21 cellular contexts compared by ENCODE assay signal in genomic region chr22:31048570-31048969, GRCh38. TPM values are rescaled to one million over a fixed set of nuclear protein-coding genes. Genes with fewer than 3 reads are reported as not detected.
DNase-seq lines count a peak whose midpoint lies in the region; ATAC-seq, FAIRE-seq and TF ChIP-seq lines count a peak whose summit lies in the region.
"Had no signal": no experiment of that assay in that cellular context is flagged by ENCODE, and none has a peak within 500 bp of the region (broad histone marks: within the 10 kb centered on the region; RNA-seq: fewer than 3 reads in every experiment).

No MANE protein-coding gene starts in this region.

- no peak overlapping the region for H3K27ac Mint-ChIP-seq in chondrocyte (ENCODE audit: unreplicated experiment)
- H3K27ac Mint-ChIP-seq: B cell, H9 had no signal

- H2BK120ac ChIP-seq in H1 (replicated peaks; ENCODE audit: low read depth, low read length) = no peak overlapping the region

- H3K9me3 Mint-ChIP-seq in chondrocyte (ENCODE audit: low read depth) = no peaks in the 10 kb centered on the region

- no peaks in the 10 kb centered on the region for H3K27me3 Mint-ChIP-seq in chondrocyte (ENCODE audit: low read depth)

- peaks cover 6% of the 10 kb centered on the region for H3F3A ChIP-seq in SK-N-SH (replicated peaks; ENCODE audit: insufficient read depth)

- H3K4me1 ChIP-seq in SK-N-SH (ENCODE audit: control insufficient read depth in 1 of 2, insufficient read depth in 2 of 2, low read depth in 1 of 2, low read length in 1 of 2) (no peaks in the 10 kb centered on the region; a peak in 1 of 4 replicates), H1 (replicated peaks in 1 of 4; ENCODE audit: control insufficient read depth in 3 of 4, insufficient read depth in 4 of 4, low read length in 3 of 4) (peaks cover 0 to 4% (median 0%) of the 10 kb centered on the region in 4 experiments; a peak in 1 of 7 replicates), spleen (peaks cover 9 to 71% (median 32%) of the 10 kb centered on the region in 6 donors), A673 (ENCODE audit: insufficient read depth, low read length, poor library complexity, severe bottlenecking) (no peaks in the 10 kb centered on the region)

- no peak overlapping the region for H2BK20ac ChIP-seq in H1 (ENCODE audit: low read length)

- TF ChIP-seq RAD21 in SK-N-SH (IDR thresholded peaks at IDR 0.05; ENCODE audit: low read length) = no peak
- no peak for TF ChIP-seq RAD21 in Ishikawa (IDR thresholded peaks at IDR 0.05; ENCODE audit: low read depth)
- TF ChIP-seq RAD21 in H1 (IDR thresholded peaks at IDR 0.05 in 1 of 2, conservative IDR thresholded peaks at IDR 0.05 in 1 of 2; ENCODE audit: low read depth in 2 of 2, low read length in 2 of 2) = no peak

- no peak overlapping the region for H3K56ac ChIP-seq in H1 (replicated peaks; ENCODE audit: insufficient read length, low read depth, low read length)

- TF ChIP-seq CTCF in SK-N-SH (IDR thresholded peaks at IDR 0.05) = no peak
- no peak for TF ChIP-seq CTCF in H1 (IDR thresholded peaks at IDR 0.05; ENCODE audit: control extremely low read depth in 1 of 3, insufficient read depth in 1 of 3, low read depth in 1 of 3, low read length in 3 of 3)
- no peak for TF ChIP-seq CTCF in spleen (IDR thresholded peaks at IDR 0.05 in 8 of 11, conservative IDR thresholded peaks at IDR 0.05 in 3 of 11)
- TF ChIP-seq CTCF in A673 (conservative IDR thresholded peaks at IDR 0.05; ENCODE audit: low read depth, low read length) = no peak
- TF ChIP-seq CTCF in chondrocyte (IDR thresholded peaks at IDR 0.05) = no peak

- CTCF ChIA-PET in SK-N-SH (lab: Yijun Ruan, JAX) = no interaction called here
- CTCF ChIA-PET in H1 (lab: Charles Lee; ENCODE audit: partially characterized antibody) = no interaction called here
- CTCF ChIA-PET in A673 (lab: Charles Lee) = no interaction called here

- POLR2A ChIA-PET in SK-N-SH (lab: Yijun Ruan, JAX) (no interaction called here), H1 (lab: Charles Lee; ENCODE audit: partially characterized antibody) (no interaction called here), A673 (lab: Charles Lee; ENCODE audit: low non-redundant PET) (no interaction called here)

- no peak overlapping the region for H2AK5ac ChIP-seq in H1 (ENCODE audit: low read depth, low read length)

- H3K4me2 ChIP-seq in SK-N-SH (no peak overlapping the region), H1 (ENCODE audit: insufficient read depth in 1 of 2, low read depth in 2 of 2, low read length in 2 of 2) (no peak overlapping the region)

- TF ChIP-seq POLR2A in H1 (IDR thresholded peaks at IDR 0.05; ENCODE audit: control extremely low read depth in 1 of 2, low read depth in 2 of 2, low read length in 2 of 2) = no peak
- TF ChIP-seq POLR2A in spleen (IDR thresholded peaks at IDR 0.05) = no peak

- no peak for ATAC-seq in SK-N-SH treated with all-trans-retinoic acid at 6 μM for 48 hours

- no peaks in the 10 kb centered on the region for H4K20me1 ChIP-seq in SK-N-SH (ENCODE audit: insufficient read depth)
- no peaks in the 10 kb centered on the region for H4K20me1 ChIP-seq in H1 (replicated peaks in 1 of 2; ENCODE audit: control insufficient read depth in 1 of 2, insufficient read depth in 2 of 2, low read length in 2 of 2)

- no peak overlapping the region for H2BK5ac ChIP-seq in H1 (ENCODE audit: low read depth, low read length)

- no peaks in the 10 kb centered on the region for H3K23me2 ChIP-seq in H1 (ENCODE audit: low read depth, low read length)

- no peaks in the 10 kb centered on the region for H3K27me3 ChIP-seq in SK-N-SH (ENCODE audit: insufficient read depth)
- peaks cover 0 to 2% (median 0%) of the 10 kb centered on the region in 4 experiments; a peak in 1 of 7 replicates for H3K27me3 ChIP-seq in H1 (replicated peaks in 1 of 4; ENCODE audit: control insufficient read depth in 3 of 4, extremely low read depth in 1 of 4, insufficient read depth in 3 of 4, low read length in 3 of 4)
- no peaks in the 10 kb centered on the region for H3K27me3 ChIP-seq in spleen (replicated peaks in 1 of 7)
- H3K27me3 ChIP-seq in A673 (replicated peaks; ENCODE audit: insufficient read depth, low read depth, low read length, poor library complexity) = no peaks in the 10 kb centered on the region
- H3K27me3 ChIP-seq: SJSA1 had no signal

- H4K91ac ChIP-seq in H1 (replicated peaks; ENCODE audit: insufficient read length, low read length) = no peak overlapping the region

- no peaks in the 10 kb centered on the region for H3K9me3 ChIP-seq in SK-N-SH
- no peaks in the 10 kb centered on the region; a peak in 1 of 4 replicates for H3K9me3 ChIP-seq in H1 (ENCODE audit: insufficient read depth in 2 of 2, low read depth in 1 of 2, low read length in 1 of 2)
- H3K9me3 ChIP-seq in spleen = no peaks in the 10 kb centered on the region
- H3K9me3 ChIP-seq in A673 (ENCODE audit: low read depth, low read length, poor library complexity, severe bottlenecking) = no peaks in the 10 kb centered on the region
- H3K9me3 ChIP-seq: SJSA1 had no signal

- no peak overlapping the region for H3K18ac ChIP-seq in H1 (ENCODE audit: extremely low read depth, low read length)

- intact Hi-C loops in spleen (cut with DNase I; ENCODE audit: low total_unique reads) = no loop called here
- intact Hi-C loops in A673 (cut with micrococcal nuclease; ENCODE audit: unreplicated experiment) = no loop called here

- no peak overlapping the region for H2BK15ac ChIP-seq in H1 (ENCODE audit: low read length)

- no peaks in the 10 kb centered on the region for H3K36me3 Mint-ChIP-seq in chondrocyte (ENCODE audit: low read depth)
- H3K36me3 Mint-ChIP-seq: CD4-positive, CD25-positive, alpha-beta regulatory T cell had no signal

- no peak overlapping the region for H3K4ac ChIP-seq in H1 (replicated peaks; ENCODE audit: insufficient read length, low read depth, low read length)

- H3K4me3 ChIP-seq in SK-N-SH (ENCODE audit: low read depth in 2 of 2, low read length in 1 of 2) (no peak overlapping the region), H1 (ENCODE audit: extremely low read depth in 1 of 4, insufficient read depth in 2 of 4, low read depth in 3 of 4, low read length in 4 of 4) (no peak overlapping the region), spleen (no peak overlapping the region), A673 (ENCODE audit: low read depth, low read length, poor library complexity, severe bottlenecking) (no peak overlapping the region)
- H3K4me3 ChIP-seq: SJSA1 had no signal

- no peaks in the 10 kb centered on the region for H3K79me1 ChIP-seq in H1 (ENCODE audit: low read depth, low read length)

- TF ChIP-seq EP300 in SK-N-SH (IDR thresholded peaks at IDR 0.05; ENCODE audit: borderline replicate concordance in 1 of 2, low read depth in 1 of 2, low read length in 1 of 2) (no peak), Ishikawa (IDR thresholded peaks at IDR 0.05; ENCODE audit: borderline replicate concordance) (no peak), H1 (IDR thresholded peaks at IDR 0.05; ENCODE audit: borderline replicate concordance in 1 of 2, low read depth in 2 of 2, low read length in 2 of 2) (no peak)

- no peak overlapping the region for H3K23ac ChIP-seq in H1 (ENCODE audit: insufficient read length)

- no peak overlapping the region for H2BK12ac ChIP-seq in H1 (ENCODE audit: low read depth, low read length)

- H3K9ac ChIP-seq in SK-N-SH = no peak overlapping the region
- no peak overlapping the region for H3K9ac ChIP-seq in H1 (replicated peaks in 1 of 4; ENCODE audit: extremely low read depth in 1 of 4, low read depth in 3 of 4, low read length in 3 of 4)

- BruUV-seq in A673 (replicated peaks; lab: Mats Ljungman, UMichigan) = no TSS peak

- no peak overlapping the region for H3K14ac ChIP-seq in H1 (ENCODE audit: insufficient read length)

- H3K36me3 ChIP-seq in SK-N-SH (replicated peaks in 1 of 2; ENCODE audit: control insufficient read depth in 1 of 2, insufficient read depth in 2 of 2, low read length in 1 of 2) = no peaks in the 10 kb centered on the region
- H3K36me3 ChIP-seq in H1 (ENCODE audit: control insufficient read depth in 2 of 4, insufficient read depth in 4 of 4, low read length in 3 of 4) = no peaks in the 10 kb centered on the region
- no peaks in the 10 kb centered on the region for H3K36me3 ChIP-seq in spleen
- no peaks in the 10 kb centered on the region for H3K36me3 ChIP-seq in A673 (ENCODE audit: insufficient read depth, low read length, poor library complexity, severe bottlenecking)
- H3K36me3 ChIP-seq: SJSA1 had no signal

- no peaks in the 10 kb centered on the region for H3K9me2 ChIP-seq in SK-N-SH

- H3K4me3 Mint-ChIP-seq in chondrocyte (ENCODE audit: unreplicated experiment) = no peak overlapping the region
- H3K4me3 Mint-ChIP-seq: B cell; CD4-positive, CD25-positive, alpha-beta regulatory T cell; H9 had no signal

- H3K79me2 ChIP-seq in SK-N-SH (ENCODE audit: insufficient read depth) = no peaks in the 10 kb centered on the region
- no peaks in the 10 kb centered on the region for H3K79me2 ChIP-seq in H1 (ENCODE audit: control insufficient read depth in 1 of 2, insufficient read depth in 2 of 2, low read length in 2 of 2)

- FAIRE-seq in H1 (lab: Jason Lieb, UNC) = no peak
- FAIRE-seq: G401.6 had no signal

- H2AFZ ChIP-seq in SK-N-SH (ENCODE audit: low read depth) = no peak overlapping the region
- no peak overlapping the region for H2AFZ ChIP-seq in H1 (ENCODE audit: low read length)

- no peak overlapping the region for H4K5ac ChIP-seq in H1 (ENCODE audit: insufficient read length, low read depth, low read length)

- DNase-seq in SK-N-SH (no peak), H1 (ENCODE audit: low read depth in 1 of 2, low spot score in 2 of 2) (no peak), spleen (no peak), A673 (ENCODE audit: low spot score) (no peak), NCI-H2196 treated with DMSO at 0.1 percent for 48 hours (lab: John Stamatoyannopoulos, UW; ENCODE audit: unreplicated experiment) (no peak), chondrocyte (ENCODE audit: low spot score) (no peak)
- DNase-seq: COR-L47, H9, MM.1S, NCI-H1092 treated with DMSO at 0.1 percent for 48 hours, NCI-H146, NCI-H2029 treated with DMSO at 0.1 percent for 48 hours, NCI-H510A, NCI-H774 had no signal

- 72% methylated on average over 4 of the region's 4 CpGs for WGBS in SK-N-SH (ENCODE audit: low lambda C conversion rate)
- WGBS in H1 (ENCODE audit: extremely low coverage in 1 of 2, insufficient coverage in 1 of 2, insufficient read length in 1 of 2, insufficient replicate concordance in 2 of 2, low coverage in 1 of 2, low lambda C conversion rate in 2 of 2, missing lambda C conversion rate in 1 of 2), 2 experiments = 82% methylated on average over 4 of the region's 4 CpGs; no CpG with 5 or more reads in 1 of the 2 experiments
- 81 to 100% (median 92%) methylated on average over 4 of the region's 4 CpGs for WGBS in spleen, 5 donors

- no peak overlapping the region for H3K27ac ChIP-seq in SK-N-SH (ENCODE audit: low read depth in 2 of 2, low read length in 1 of 2)
- H3K27ac ChIP-seq in H1 (ENCODE audit: low read depth, low read length) = no peak overlapping the region
- H3K27ac ChIP-seq in spleen = peak overlapping the region in 6 of 8 donors; percentile 16 to 77 (median 58)
- no peak overlapping the region for H3K27ac ChIP-seq in A673 (ENCODE audit: low read depth, low read length, poor library complexity, severe bottlenecking)
- H3K27ac ChIP-seq: 22Rv1, SJSA1 had no signal

- no peak overlapping the region for H4K8ac ChIP-seq in H1 (ENCODE audit: extremely low read depth, insufficient read depth, low read length)

- peaks cover 10% of the 10 kb centered on the region for H3K4me1 Mint-ChIP-seq in chondrocyte (ENCODE audit: low read depth)
- H3K4me1 Mint-ChIP-seq: B cell; CD4-positive, CD25-positive, alpha-beta regulatory T cell had no signal

RNA-seq across cellular contexts. Expression of gene SMTN, which starts 32.5 kb away (rescaled TPM):
- 12.5 and 30.4 TPM in 2 replicates for polyA plus RNA-seq in SK-N-SH (2012; rRNA removed)
- 9.1 and 14.9 TPM in 2 replicates for polyA plus RNA-seq in SK-N-SH (2012; cell fraction: cytosol; rRNA removed)
- 70.2 and 73.7 TPM in 2 replicates for polyA plus RNA-seq in SK-N-SH (2012; cell fraction: nucleus; rRNA removed)
- 20.8 and 26.5 TPM in 2 replicates for total RNA-seq in H1 (2021; fragmentation: NEBNext Ultra II Directional; extraction: Animal tissue kit (Norgen Biotek cat#: 25700))
- 12.3 and 27.6 TPM in 2 replicates for polyA plus RNA-seq in H1 (2011; rRNA removed)
- polyA plus RNA-seq in H1 (2011; cell fraction: cytosol; rRNA removed) = 9.2 TPM
- polyA plus RNA-seq in H1 (2011; cell fraction: nucleus; rRNA removed) = 31.0 TPM
- polyA plus RNA-seq in H1 (2012, experiment 1 of 2) = 6.7 to 15.9 TPM (median 13.8 TPM) in 4 replicates
- polyA plus RNA-seq in H1 (2012, experiment 2 of 2) = 8.5 TPM
- 17.8 TPM for polyA plus RNA-seq in H1 (2013, experiment 1 of 2)
- polyA plus RNA-seq in H1 (2013, experiment 2 of 2) = 16.7 TPM
- polyA minus RNA-seq in H1 (2011; rRNA and poly(A)+ RNA removed) = 4.6 and 9.1 TPM in 2 replicates
- 13.0 TPM for polyA minus RNA-seq in H1 (2011; cell fraction: cytosol; rRNA and poly(A)+ RNA removed)
- polyA minus RNA-seq in H1 (2011; cell fraction: nucleus; rRNA and poly(A)+ RNA removed) = 10.4 TPM
- 100 to 1,000 TPM; 124 to 230 (median 159) TPM for total RNA-seq in spleen
- 10 to 100 TPM; 21.2 to 88.9 (median 47.0) TPM for polyA plus RNA-seq in spleen
- 40.0 and 43.7 TPM in 2 replicates for total RNA-seq in A673 (2021)
- 37.9 to 58.1 TPM (median 47.2 TPM) in 3 replicates for total RNA-seq in chondrocyte

RNA-seq across cellular contexts. Expression of gene SELENOM, which starts 58.8 kb away (rescaled TPM):
- 97.1 and 117 TPM in 2 replicates for polyA plus RNA-seq in SK-N-SH (2012; rRNA removed)
- polyA plus RNA-seq in SK-N-SH (2012; cell fraction: cytosol; rRNA removed) = 55.2 and 84.3 TPM in 2 replicates
- 81.0 and 129 TPM in 2 replicates for polyA plus RNA-seq in SK-N-SH (2012; cell fraction: nucleus; rRNA removed)
- 21.8 and 22.7 TPM in 2 replicates for total RNA-seq in H1 (2021; fragmentation: NEBNext Ultra II Directional; extraction: Animal tissue kit (Norgen Biotek cat#: 25700))
- polyA plus RNA-seq in H1 (2011; rRNA removed) = 40.0 and 57.2 TPM in 2 replicates
- 33.4 TPM for polyA plus RNA-seq in H1 (2011; cell fraction: cytosol; rRNA removed)
- 32.8 TPM for polyA plus RNA-seq in H1 (2011; cell fraction: nucleus; rRNA removed)
- 9.6 to 22.1 TPM (median 16.4 TPM) in 4 replicates for polyA plus RNA-seq in H1 (2012, experiment 1 of 2)
- polyA plus RNA-seq in H1 (2012, experiment 2 of 2) = 28.2 TPM
- 50.7 TPM for polyA plus RNA-seq in H1 (2013, experiment 1 of 2)
- polyA plus RNA-seq in H1 (2013, experiment 2 of 2) = 50.7 TPM
- polyA minus RNA-seq in H1 (2011; rRNA and poly(A)+ RNA removed) = 5.5 and 5.7 TPM in 2 replicates
- 10.1 TPM for polyA minus RNA-seq in H1 (2011; cell fraction: cytosol; rRNA and poly(A)+ RNA removed)
- polyA minus RNA-seq in H1 (2011; cell fraction: nucleus; rRNA and poly(A)+ RNA removed) = 13.7 TPM
- total RNA-seq in spleen = 10 to 100 TPM; 47.0 to 74.4 (median 66.7) TPM
- 100 to 1,000 TPM; 119 to 151 (median 138) TPM for polyA plus RNA-seq in spleen
- total RNA-seq in A673 (2021) = 3.2 and 5.0 TPM in 2 replicates
- 200 to 228 TPM (median 217 TPM) in 3 replicates for total RNA-seq in chondrocyte

Comparison
In these comparisons a context has a peak if more than half of its experiments do, and no peak if none do; other contexts are left out.
1. H3K27ac ChIP-seq: peak in spleen (6 of 8); none in SK-N-SH (0 of 2), H1 (single experiment) and A673 (single experiment).
2. Of the 17 proteins assayed by ChIP-seq in both H1 and SK-N-SH: peak only in H1: USF2; only in SK-N-SH: none; in both: none; in neither: 16.